Comparison of ENCODE assay signal across 18 cellular contexts in the genomic region with DNA sequence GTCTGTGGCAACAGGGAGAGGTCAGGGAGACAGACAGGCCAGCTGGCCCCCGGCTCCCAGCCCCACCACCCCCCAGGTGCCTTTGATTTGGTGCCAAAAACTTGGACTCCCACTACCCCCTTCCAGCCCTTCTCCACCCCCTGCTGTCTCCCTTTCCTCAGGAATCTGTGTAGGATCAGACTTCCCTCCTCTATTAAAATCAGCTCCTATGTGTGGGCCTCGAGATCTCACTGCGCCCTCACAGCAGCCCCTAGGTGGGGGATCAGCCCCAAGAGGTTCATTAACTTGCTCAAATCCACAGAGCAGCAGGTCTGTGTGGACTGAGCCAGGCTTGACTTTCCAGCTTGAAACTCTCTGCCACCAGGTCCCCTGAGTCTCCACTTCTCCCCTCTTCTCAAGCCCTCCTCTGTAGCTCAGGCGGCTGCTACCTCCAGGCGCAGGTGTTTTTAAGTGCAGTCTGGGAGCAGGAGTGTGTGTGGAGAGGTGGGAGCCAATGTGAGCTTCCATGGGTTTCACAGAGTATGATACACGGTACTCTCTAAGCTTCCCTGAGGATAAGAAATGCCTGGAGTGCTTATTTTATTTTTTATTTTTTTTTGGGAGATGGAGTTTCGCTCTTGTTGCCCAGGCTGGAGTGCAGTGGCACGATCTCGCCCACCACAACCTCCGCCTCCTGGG. TPM values are rescaled to one million over a fixed set of nuclear protein-coding genes. Genes with fewer than 3 reads are reported as not detected.
A peak's percentile ranks its signal among the peaks of the same experiment; 100 is the strongest.
DNase-seq lines count a peak whose midpoint lies in the region; ATAC-seq, FAIRE-seq and TF ChIP-seq lines count a peak whose summit lies in the region.
"Had no signal": no experiment of that assay in that cellular context is flagged by ENCODE, and none has a peak within 500 bp of the region (broad histone marks: within the 10 kb centered on the region; RNA-seq: fewer than 3 reads in every experiment).

No MANE protein-coding gene starts in this region.

- H3K36me3 ChIP-seq in GM23338 (ENCODE audit: insufficient read depth): no peaks in the 10 kb centered on the region
- H3K36me3 ChIP-seq: SJSA1 had no signal

- H3F3A ChIP-seq in GM23338 (replicated peaks; ENCODE audit: low read depth): peaks cover 6% of the 10 kb centered on the region; the same call in 1 of the 2 replicates

- H3K9me3 Mint-ChIP-seq in GM23338: no peaks in the 10 kb centered on the region
- no peaks in the 10 kb centered on the region for H3K9me3 Mint-ChIP-seq in naive thymus-derived CD8-positive, alpha-beta T cell
- H3K9me3 Mint-ChIP-seq: CD14-positive monocyte had no signal

- H3K4me1 ChIP-seq in A549: peaks cover 11% of the 10 kb centered on the region
- H3K4me1 ChIP-seq in GM23338 (ENCODE audit: insufficient read depth): peaks cover 16% of the 10 kb centered on the region
- H3K4me1 ChIP-seq: SJSA1 had no signal

- TF ChIP-seq POLR2A in A549 (IDR thresholded peaks at IDR 0.05; ENCODE audit: low read length): no peak

- H3K9me3 ChIP-seq in A549: no peaks in the 10 kb centered on the region
- H3K9me3 ChIP-seq: SJSA1 had no signal

- H2AFZ ChIP-seq in GM23338: no peak overlapping the region

- TF ChIP-seq CTCF in A549 (IDR thresholded peaks at IDR 0.05) (no peak), GM23338 (conservative IDR thresholded peaks at IDR 0.05; ENCODE audit: low read depth in 2 of 2) (no peak), GM10266 (IDR thresholded peaks at IDR 0.05; ENCODE audit: control insufficient read depth, insufficient read depth, low read depth, missing control alignments) (no peak)

- CTCF ChIA-PET in A549 (lab: Yijun Ruan, JAX): interaction anchor here (0.6 to 4.6 kb wide), 10 partner anchors 9 to 562 kb away, joined by 3 to 27 read pairs (median 6); no protein-coding TSS in a partner anchor

- peaks cover 31% of the 10 kb centered on the region for H3K27me3 ChIP-seq in GM23338 (ENCODE audit: insufficient read depth)

- H3K27me3 Mint-ChIP-seq in GM23338 (ENCODE audit: insufficient read depth, low read depth, poor library complexity): peaks cover 27% of the 10 kb centered on the region
- H3K27me3 Mint-ChIP-seq in naive thymus-derived CD8-positive, alpha-beta T cell: peaks cover 0 to 8% (median 4%) of the 10 kb centered on the region in 5 donors

- TF ChIP-seq EP300 in A549 (IDR thresholded peaks at IDR 0.05): no peak

- DNase-seq in A549 (ENCODE audit: low read depth in 1 of 2, low spot score in 1 of 2): no peak
- DNase-seq in GM23338 (ENCODE audit: low spot score): peak; percentile 28
- DNase-seq in NCI-H345 treated with DMSO at 0.1 percent for 48 hours (lab: John Stamatoyannopoulos, UW; ENCODE audit: unreplicated experiment): peak; percentile 46
- no peak for DNase-seq in naive thymus-derived CD8-positive, alpha-beta T cell
- no peak for DNase-seq in globus pallidus (ENCODE audit: low spot score)
- no peak for DNase-seq in dedifferentiated amniotic fluid mesenchymal stem cell (ENCODE audit: extremely low spot score)
- DNase-seq in GM10266 (ENCODE audit: extremely low spot score): no peak
- no peak for DNase-seq in NCI-H1417 (lab: John Stamatoyannopoulos, UW)
- DNase-seq: ACHN, AML-193, NCI-H2029 treated with DMSO at 0.1 percent for 48 hours, NCI-H748 treated with DMSO at 0.1 percent for 48 hours, SW 1271 had no signal

- H3K79me2 ChIP-seq in GM23338 (replicated peaks; ENCODE audit: insufficient read depth): no peaks in the 10 kb centered on the region

- POLR2A ChIA-PET in A549 (lab: Yijun Ruan, JAX): interaction anchor here (1.2 to 1.7 kb wide), 2 partner anchors 23 to 24 kb away, joined by 3 to 9 read pairs; no protein-coding TSS in a partner anchor
- POLR2A ChIA-PET in naive thymus-derived CD8-positive, alpha-beta T cell (lab: Charles Lee): no interaction called here

- WGBS in A549 (ENCODE audit: missing lambda C conversion rate): 87% methylated on average over 9 of the region's 10 CpGs

- H3K27ac ChIP-seq in A549 (no peak overlapping the region), GM23338 (ENCODE audit: low read depth) (no peak overlapping the region)
- H3K27ac ChIP-seq: SJSA1 had no signal

- peak overlapping the region; percentile 36; the same call in 1 of the 2 replicates for H3K27ac Mint-ChIP-seq in GM23338
- H3K27ac Mint-ChIP-seq in naive thymus-derived CD8-positive, alpha-beta T cell: peak overlapping the region in 6 of 10 donors; percentile 9 to 76 (median 56)

- peaks cover 33% of the 10 kb centered on the region for H3K4me1 Mint-ChIP-seq in GM23338
- H3K4me1 Mint-ChIP-seq in naive thymus-derived CD8-positive, alpha-beta T cell: peaks cover 12 to 28% (median 27%) of the 10 kb centered on the region in 4 donors

- H3K9me2 ChIP-seq in GM23338 (ENCODE audit: insufficient read depth): no peaks in the 10 kb centered on the region

- H3K36me3 Mint-ChIP-seq in GM23338 (ENCODE audit: low read depth): peaks cover 3% of the 10 kb centered on the region; the same call in 1 of the 3 replicates
- H3K36me3 Mint-ChIP-seq in naive thymus-derived CD8-positive, alpha-beta T cell: no peaks in the 10 kb centered on the region
- H3K36me3 Mint-ChIP-seq: CD14-positive monocyte had no signal

- H4K20me1 ChIP-seq in GM23338 (replicated peaks; ENCODE audit: insufficient read depth): no peaks in the 10 kb centered on the region; the same call in 1 of the 2 replicates

- ATAC-seq in A549: peak; percentile 10 to 20; a peak in 4 of 6 replicates
- ATAC-seq in GM23338: no peak; the same call in 2 of the 3 replicates
- no peak for ATAC-seq in naive thymus-derived CD8-positive, alpha-beta T cell
- ATAC-seq: HCT116 had no signal

- FAIRE-seq in A549 (lab: Jason Lieb, UNC): no peak
- FAIRE-seq: K562 had no signal

- no peak overlapping the region for H3K4me3 ChIP-seq in A549
- H3K4me3 ChIP-seq in GM23338: no peak overlapping the region; the same call in 1 of the 2 replicates
- H3K4me3 ChIP-seq: K562, SJSA1 had no signal

- TF ChIP-seq RAD21 in A549 (conservative IDR thresholded peaks at IDR 0.05 in 1 of 2, IDR thresholded peaks at IDR 0.05 in 1 of 2): no peak

- no peak overlapping the region; the same call in 2 of the 3 replicates for H3K4me3 Mint-ChIP-seq in GM23338
- peak overlapping the region in 7 of 10 donors; percentile 10 to 71 (median 38) for H3K4me3 Mint-ChIP-seq in naive thymus-derived CD8-positive, alpha-beta T cell

- no peak overlapping the region for H3K4me2 ChIP-seq in A549
- peak overlapping the region; percentile 83; the same call in 1 of the 2 replicates for H3K4me2 ChIP-seq in GM23338

RNA-seq across cellular contexts. Expression of gene GAPDHS, which starts 1.7 kb away (rescaled TPM):
- polyA plus RNA-seq in A549 (2011; rRNA removed): not detected in 2 replicates
- polyA plus RNA-seq in A549 (2012; cell fraction: cytosol; rRNA removed): 0.03 TPM in 1 of 2 replicates, not detected in the other
- polyA plus RNA-seq in A549 (2012; cell fraction: nucleus; rRNA removed): not detected in 2 replicates
- polyA plus RNA-seq in A549 (2017; fragmentation: RNase III; extraction: RNeasy Plus Mini Kit Qiagen cat#74134 plus additional on column Dnase treatment): not detected in 3 replicates
- polyA minus RNA-seq in A549 (2011; rRNA and poly(A)+ RNA removed): not detected in 2 replicates
- total RNA-seq in GM23338 (2014; rRNA removed; shearing (Covaris generic)): not detected in 2 replicates
- 0.21 TPM in 1 of 2 replicates, not detected in the other for polyA plus RNA-seq in GM23338 (2016; fragmentation: Nextera tagmentation; extraction: Ambion mirVana)
- not detected for total RNA-seq in naive thymus-derived CD8-positive, alpha-beta T cell
- polyA plus RNA-seq in naive thymus-derived CD8-positive, alpha-beta T cell: not detected
- total RNA-seq: K562, NCI-H460, SJSA1 had no signal
- polyA plus RNA-seq: CD14-positive monocyte had no signal

RNA-seq across cellular contexts. Expression of gene SBSN, which starts 6.8 kb away (rescaled TPM):
- polyA plus RNA-seq in A549 (2011; rRNA removed) (0.28 TPM in 2 replicates), A549 (2017; fragmentation: RNase III; extraction: RNeasy Plus Mini Kit Qiagen cat#74134 plus additional on column Dnase treatment) (0.67 to 1.1 TPM (median 0.89 TPM) in 3 replicates), GM23338 (2016; fragmentation: Nextera tagmentation; extraction: Ambion mirVana) (0.39 and 0.42 TPM in 2 replicates)
- 0.21 and 0.57 TPM in 2 replicates for polyA plus RNA-seq in A549 (2012; cell fraction: cytosol; rRNA removed)
- 0.18 and 0.44 TPM in 2 replicates for polyA plus RNA-seq in A549 (2012; cell fraction: nucleus; rRNA removed)
- 0.25 and 0.39 TPM in 2 replicates for polyA minus RNA-seq in A549 (2011; rRNA and poly(A)+ RNA removed)
- total RNA-seq in GM23338 (2014; rRNA removed; shearing (Covaris generic)): not detected in 2 replicates
- total RNA-seq in naive thymus-derived CD8-positive, alpha-beta T cell: under 1 TPM in 1 of 2 experiments, not detected in 1; 0.31 TPM
- not detected for polyA plus RNA-seq in naive thymus-derived CD8-positive, alpha-beta T cell
- total RNA-seq: NCI-H460, SJSA1 had no signal
- polyA plus RNA-seq: CD14-positive monocyte, K562 had no signal

RNA-seq across cellular contexts. Expression of gene TMEM147, which starts 10.5 kb away (rescaled TPM):
- polyA plus RNA-seq in A549 (2011; rRNA removed) (335 and 446 TPM in 2 replicates), A549 (2017; fragmentation: RNase III; extraction: RNeasy Plus Mini Kit Qiagen cat#74134 plus additional on column Dnase treatment) (257 to 282 TPM (median 257 TPM) in 3 replicates), GM23338 (2016; fragmentation: Nextera tagmentation; extraction: Ambion mirVana) (272 TPM in 2 replicates)
- polyA plus RNA-seq in A549 (2012; cell fraction: cytosol; rRNA removed): 741 and 749 TPM in 2 replicates
- polyA plus RNA-seq in A549 (2012; cell fraction: nucleus; rRNA removed): 488 and 490 TPM in 2 replicates
- polyA minus RNA-seq in A549 (2011; rRNA and poly(A)+ RNA removed): 346 and 499 TPM in 2 replicates
- total RNA-seq in GM23338 (2014; rRNA removed; shearing (Covaris generic)): 164 and 170 TPM in 2 replicates
- total RNA-seq in naive thymus-derived CD8-positive, alpha-beta T cell: 10 to 100 TPM; 31.1 to 34.3 TPM
- polyA plus RNA-seq in naive thymus-derived CD8-positive, alpha-beta T cell: 100 to 1,000 TPM; 151 to 159 (median 157) TPM

RNA-seq across cellular contexts. Expression of gene DMKN, which starts 21.5 kb away (rescaled TPM):
- polyA plus RNA-seq in A549 (2011; rRNA removed) (18.0 and 21.5 TPM in 2 replicates), A549 (2017; fragmentation: RNase III; extraction: RNeasy Plus Mini Kit Qiagen cat#74134 plus additional on column Dnase treatment) (37.0 to 41.6 TPM (median 40.6 TPM) in 3 replicates), GM23338 (2016; fragmentation: Nextera tagmentation; extraction: Ambion mirVana) (569 and 615 TPM in 2 replicates)
- polyA plus RNA-seq in A549 (2012; cell fraction: cytosol; rRNA removed): 5.7 and 7.9 TPM in 2 replicates
- polyA plus RNA-seq in A549 (2012; cell fraction: nucleus; rRNA removed): 5.5 and 8.3 TPM in 2 replicates
- 8.1 and 12.2 TPM in 2 replicates for polyA minus RNA-seq in A549 (2011; rRNA and poly(A)+ RNA removed)
- total RNA-seq in GM23338 (2014; rRNA removed; shearing (Covaris generic)): 259 and 276 TPM in 2 replicates
- total RNA-seq in naive thymus-derived CD8-positive, alpha-beta T cell: 1 to 10 TPM; 1.8 to 2.6 TPM
- polyA plus RNA-seq in naive thymus-derived CD8-positive, alpha-beta T cell: 1 to 10 TPM in 1 of 3 donors, under 1 TPM in 2; 0.27 to 5.8 (median 0.42) TPM
- total RNA-seq: SJSA1 had no signal
- polyA plus RNA-seq: CD14-positive monocyte had no signal

RNA-seq across cellular contexts. Expression of gene ATP4A, which starts 28.5 kb away (rescaled TPM):
- polyA plus RNA-seq in A549 (2011; rRNA removed) (not detected in 2 replicates), A549 (2017; fragmentation: RNase III; extraction: RNeasy Plus Mini Kit Qiagen cat#74134 plus additional on column Dnase treatment) (0.05 TPM in 1 of 3 replicates, not detected in the others), GM23338 (2016; fragmentation: Nextera tagmentation; extraction: Ambion mirVana) (0.61 and 1.0 TPM in 2 replicates)
- 0.03 TPM in 1 of 2 replicates, not detected in the other for polyA plus RNA-seq in A549 (2012; cell fraction: cytosol; rRNA removed)
- polyA plus RNA-seq in A549 (2012; cell fraction: nucleus; rRNA removed): 0.11 and 0.16 TPM in 2 replicates
- polyA minus RNA-seq in A549 (2011; rRNA and poly(A)+ RNA removed): not detected in 2 replicates
- 0.62 and 0.63 TPM in 2 replicates for total RNA-seq in GM23338 (2014; rRNA removed; shearing (Covaris generic))
- not detected for total RNA-seq in naive thymus-derived CD8-positive, alpha-beta T cell
- not detected for polyA plus RNA-seq in naive thymus-derived CD8-positive, alpha-beta T cell
- total RNA-seq: K562, NCI-H460, SJSA1 had no signal
- polyA plus RNA-seq: CD14-positive monocyte had no signal

Comparison
In these comparisons a context has a peak if more than half of its experiments do, and no peak if none do; other contexts are left out.
1. ATAC-seq: peak in A549 (2 of 2); none in GM23338 (single experiment) and naive thymus-derived CD8-positive, alpha-beta T cell (0 of 2).
2. DNase-seq: peak in GM23338 (single experiment) and NCI-H345 treated with DMSO at 0.1 percent for 48 hours (single experiment); none in A549 (0 of 2), naive thymus-derived CD8-positive, alpha-beta T cell (0 of 10), globus pallidus (single experiment), dedifferentiated amniotic fluid mesenchymal stem cell (single experiment), GM10266 (single experiment) and NCI-H1417 (0 of 3).